ENCODE assay signal across 27 cellular contexts in the genomic region with DNA sequence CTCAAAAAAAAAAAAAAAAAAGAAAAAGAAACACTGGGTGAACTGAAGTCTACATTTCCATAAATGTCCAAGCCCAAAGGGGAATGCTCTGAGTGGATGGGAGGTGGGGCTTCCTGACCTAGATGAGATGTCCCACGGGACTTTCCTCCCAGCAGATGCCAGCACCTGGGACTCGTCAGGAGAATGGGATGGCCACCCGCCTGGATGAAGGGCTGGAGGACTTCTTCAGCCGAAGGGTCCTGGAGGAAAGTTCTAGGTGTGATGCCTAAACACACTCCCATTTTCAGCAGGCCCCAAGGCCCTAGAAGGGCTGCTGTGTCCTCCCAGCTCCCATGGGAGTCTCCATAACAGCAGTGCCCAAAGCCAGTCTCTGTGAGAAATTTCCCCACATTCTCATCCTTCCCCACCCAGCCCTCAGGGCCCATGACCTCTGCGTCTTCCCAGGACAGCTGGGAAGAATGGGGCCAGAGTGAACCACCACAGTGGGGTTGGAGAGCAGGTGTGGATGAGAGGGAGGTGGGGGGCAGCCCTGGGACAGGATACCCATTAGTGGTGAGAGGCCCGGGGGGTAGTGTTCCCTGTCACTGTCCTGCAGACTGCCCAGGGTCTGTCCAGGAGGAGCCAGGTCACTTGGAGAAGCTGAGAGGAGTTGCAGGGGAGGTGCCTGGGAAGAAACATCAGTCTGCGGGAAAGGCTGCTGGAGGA. TPM values are rescaled to one million over a fixed set of nuclear protein-coding genes. Genes with fewer than 3 reads are reported as not detected.
"Had no signal": no experiment of that assay in that cellular context is flagged by ENCODE, and none has a peak within 500 bp of the region (broad histone marks: within the 10 kb centered on the region; RNA-seq: fewer than 3 reads in every experiment).

No MANE protein-coding gene starts in this region.

- H3K4me1 ChIP-seq: esophagus squamous epithelium, gastrocnemius medialis, heart left ventricle, prostate gland, thyroid gland had no signal

- H3K4me3 ChIP-seq: coronary artery, esophagus squamous epithelium, gastrocnemius medialis, heart left ventricle, lung, prostate gland, thyroid gland had no signal

- H3K36me3 Mint-ChIP-seq: naive thymus-derived CD4-positive, alpha-beta T cell; T-cell had no signal

- H3K36me3 ChIP-seq: esophagus squamous epithelium, gastrocnemius medialis, heart left ventricle, prostate gland, thyroid gland had no signal

- H3K4me1 Mint-ChIP-seq: activated CD4-positive, alpha-beta T cell treated with anti-CD3 and anti-CD28 coated beads, Interleukin-2, amount 10 ng/mL, durations not matched to agents 7 days and 5 days; T-cell had no signal

- H3K27me3 ChIP-seq: gastrocnemius medialis, heart left ventricle, thyroid gland had no signal

- H3K27me3 Mint-ChIP-seq: activated CD4-positive, alpha-beta T cell treated with anti-CD3 and anti-CD28 coated beads, Interleukin-2, amount 10 ng/mL, durations not matched to agents 7 days and 5 days; T-cell had no signal

- H3K9me3 ChIP-seq: esophagus squamous epithelium, gastrocnemius medialis, heart left ventricle, prostate gland, thyroid gland had no signal

- H3K4me3 Mint-ChIP-seq: activated CD4-positive, alpha-beta T cell treated with anti-CD3 and anti-CD28 coated beads, Interleukin-2, amount 10 ng/mL, durations not matched to agents 7 days and 5 days; activated CD8-positive, alpha-beta T cell treated with anti-CD3 and anti-CD28 coated beads, Interleukin-2, amount 10 ng/mL, durations not matched to agents 7 days and 5 days; naive thymus-derived CD4-positive, alpha-beta T cell; T-cell; T-helper 2 cell treated with Interferon-gamma antibody and Interleukin-4, amounts not matched to agents 5 μg/mL and 100 μg/mL, for 36 hours had no signal

- DNase-seq: activated CD4-positive, alpha-beta T cell treated with anti-CD3 and anti-CD28 coated beads, Interleukin-2, amount 10 ng/mL, durations not matched to agents 7 days and 5 days; activated CD8-positive, alpha-beta T cell treated with anti-CD3 and anti-CD28 coated beads, Interleukin-2, amount 10 ng/mL, durations not matched to agents 7 days and 5 days; activated naive CD4-positive, alpha-beta T cell; activated T-cell treated with anti-CD3 and anti-CD28 coated beads, Interleukin-2, amount 50 U/mL, for 1 hour; amygdala; cerebellar nuclear complex; esophagus squamous epithelium; gastrocnemius medialis; islet precursor cell; naive thymus-derived CD4-positive, alpha-beta T cell; stimulated activated CD4-positive, alpha-beta T cell treated with anti-CD3 and anti-CD28 coated beads, Interleukin-12 subunit alpha, Interleukin-12 subunit beta, amount 100 ng/mL, for 4 hours; stimulated activated CD4-positive, alpha-beta T cell treated with anti-CD3 and anti-CD28 coated beads, Interleukin-4, amount 100 ng/mL, for 4 hours; stimulated activated naive CD8-positive, alpha-beta T cell treated with anti-CD3 and anti-CD28 coated beads, Interleukin-15, Interleukin-2, amounts not matched to agents 100 U/mL and 50 U/mL, for 24 hours; T-cell; thyroid gland had no signal

- H3K27ac ChIP-seq: coronary artery, esophagus squamous epithelium, gastrocnemius medialis, heart left ventricle, prostate gland, thyroid gland, VCaP had no signal

- H3K27ac Mint-ChIP-seq: activated CD4-positive, alpha-beta T cell treated with anti-CD3 and anti-CD28 coated beads, Interleukin-2, amount 10 ng/mL, durations not matched to agents 7 days and 5 days; activated CD8-positive, alpha-beta T cell treated with anti-CD3 and anti-CD28 coated beads, Interleukin-2, amount 10 ng/mL, durations not matched to agents 7 days and 5 days; activated T-helper 2 cell treated with anti-CD3 and anti-CD28 coated beads, Interferon-gamma antibody, Interleukin-2, Interleukin-4, amounts not matched to agents 10 μg/mL and 5 μg/mL and 100 μg/mL, durations not matched to agents 14 hours and 24 hours and 36 hours; T-cell; T-helper 2 cell treated with Interferon-gamma antibody and Interleukin-4, amounts not matched to agents 5 μg/mL and 100 μg/mL, for 36 hours had no signal

- H3K9me3 Mint-ChIP-seq: activated CD4-positive, alpha-beta T cell treated with anti-CD3 and anti-CD28 coated beads, Interleukin-2, amount 10 ng/mL, durations not matched to agents 7 days and 5 days; activated T-helper 2 cell treated with anti-CD3 and anti-CD28 coated beads, Interferon-gamma antibody, Interleukin-2, Interleukin-4, amounts not matched to agents 10 μg/mL and 5 μg/mL and 100 μg/mL, durations not matched to agents 14 hours and 24 hours and 36 hours; naive thymus-derived CD4-positive, alpha-beta T cell; T-cell; T-helper 2 cell treated with Interferon-gamma antibody and Interleukin-4, amounts not matched to agents 5 μg/mL and 100 μg/mL, for 36 hours had no signal

- ATAC-seq: activated CD4-positive, CD25-positive, alpha-beta regulatory T cell treated with anti-CD3 and anti-CD28 coated beads, Interleukin-2, amount 50 U/mL, for 24 hours; activated CD8-positive, alpha-beta T cell treated with anti-CD3 and anti-CD28 coated beads, Interleukin-2, amount 10 ng/mL, durations not matched to agents 7 days and 5 days; gastrocnemius medialis; heart left ventricle; naive thymus-derived CD4-positive, alpha-beta T cell; stimulated activated naive CD8-positive, alpha-beta T cell treated with anti-CD3 and anti-CD28 coated beads, Interleukin-15, Interleukin-2, amounts not matched to agents 100 U/mL and 50 U/mL, for 24 hours; T-cell had no signal

RNA-seq across cellular contexts. Expression of a gene that starts 7.1 kb away (rescaled TPM):
- total RNA-seq: activated CD4-positive, alpha-beta T cell treated with anti-CD3 and anti-CD28 coated beads, Interleukin-2, amount 10 ng/mL, durations not matched to agents 7 days and 5 days; activated T-helper 2 cell treated with anti-CD3 and anti-CD28 coated beads, Interferon-gamma antibody, Interleukin-2, Interleukin-4, amounts not matched to agents 10 μg/mL and 5 μg/mL and 100 μg/mL, durations not matched to agents 14 hours and 24 hours and 36 hours; esophagus squamous epithelium; gastrocnemius medialis; lung; mesenteric fat pad; osteocyte; skeletal muscle tissue; subcutaneous adipose tissue; T-cell had no signal
- polyA plus RNA-seq: heart left ventricle; lung; naive thymus-derived CD4-positive, alpha-beta T cell had no signal

RNA-seq across cellular contexts. Expression of a gene that starts 12.4 kb away (rescaled TPM):
- polyA plus RNA-seq: naive thymus-derived CD4-positive, alpha-beta T cell had no signal
